Comparison of ENCODE assay signal across 14 cellular contexts in the genomic region with DNA sequence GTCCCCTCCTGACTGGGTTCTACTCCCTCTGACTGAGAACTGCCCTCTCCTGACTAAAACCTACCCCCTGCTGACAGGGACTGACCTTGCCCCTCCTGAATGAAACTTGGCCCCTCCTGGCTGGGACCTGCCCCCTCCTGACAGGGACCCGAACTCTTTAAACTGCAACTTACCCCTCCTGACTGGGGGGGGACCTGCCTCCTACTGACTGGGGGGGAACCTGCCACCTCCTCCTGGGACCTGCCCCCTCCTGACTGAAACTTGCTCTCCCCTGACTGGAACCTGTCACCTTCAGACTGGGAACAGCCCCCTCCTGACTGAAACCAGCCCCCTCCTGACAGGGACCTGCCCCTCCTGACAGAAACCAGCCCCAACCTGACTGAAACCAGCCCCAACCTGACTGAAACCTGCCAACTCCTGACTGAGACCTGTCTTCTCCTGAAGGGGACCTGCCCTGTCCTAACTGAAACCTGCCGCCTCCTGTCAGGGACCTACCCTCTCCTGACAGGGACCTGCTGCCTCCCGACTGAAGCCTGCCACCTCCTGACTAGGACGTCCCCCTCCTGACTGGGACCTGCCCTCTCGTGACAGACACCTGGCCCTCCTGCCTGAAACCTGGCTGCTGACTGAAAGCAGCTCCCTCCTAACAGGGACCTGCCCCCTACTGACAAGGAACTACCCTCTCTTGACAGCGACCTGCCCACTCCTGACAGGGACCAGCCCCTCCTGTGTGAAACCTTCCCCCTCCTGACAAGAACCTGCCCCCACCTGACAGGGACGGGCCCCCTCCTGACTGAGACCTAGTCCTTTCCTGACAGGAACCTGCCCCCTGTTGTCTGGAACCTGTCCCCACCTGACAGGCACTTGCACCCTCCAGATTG.
A peak's percentile ranks its signal among the peaks of the same experiment; 100 is the strongest.
DNase-seq lines count a peak whose midpoint lies in the region; ATAC-seq and TF ChIP-seq lines count a peak whose summit lies in the region.
"Had no signal": no experiment of that assay in that cellular context is flagged by ENCODE, and none has a peak within 500 bp of the region (broad histone marks: within the 10 kb centered on the region; RNA-seq: fewer than 3 reads in every experiment).

No MANE protein-coding gene starts in this region.

- TF ChIP-seq CTCF in thoracic aorta (IDR thresholded peaks at IDR 0.05) = no peak

- H3K4me1 ChIP-seq in thoracic aorta (ENCODE audit: control insufficient read depth in 1 of 2, low read depth in 2 of 2) = peaks cover 30 to 61% of the 10 kb centered on the region in 2 donors

- ATAC-seq in left lobe of liver (no peak), thoracic aorta (ENCODE audit: insufficient number of reproducible peaks, low FRiP score, low read depth) (no peak), HG03108 (IDR thresholded peaks at IDR 0.05; ENCODE audit: unreplicated experiment) (no peak)

- no peak overlapping the region for H3K4me3 ChIP-seq in thoracic aorta
- H3K4me3 ChIP-seq: skin epidermis had no signal

- peaks cover 25% of the 10 kb centered on the region for H3K36me3 ChIP-seq in thoracic aorta

- peak; percentile 55 for DNase-seq in activated effector memory CD4-positive, alpha-beta T cell treated with anti-CD3 and anti-CD28 coated beads, Interleukin-2, amount 50 U/mL, for 16 hours
- no peak for DNase-seq in activated effector memory CD4-positive, alpha-beta T cell treated with Interleukin-2 at 50 U/mL for 16 hours
- DNase-seq in SW480 (ENCODE audit: low spot score) (peak; percentile 46), left lobe of liver (ENCODE audit: low spot score) (peak; percentile 28), thoracic aorta (ENCODE audit: low spot score) (no peak), HT-29 (ENCODE audit: low spot score) (no peak), DMS153 (lab: John Stamatoyannopoulos, UW) (no peak)
- DNase-seq: activated CD4-positive, alpha-beta memory T cell treated with anti-CD3 and anti-CD28 coated beads for 36 hours; activated naive CD4-positive, alpha-beta T cell treated with anti-CD3 and anti-CD28 coated beads for 36 hours; DMS53; immature natural killer cell; NCI-H2081 had no signal

- peak overlapping the region; percentile 94 to 95 for H3K27ac ChIP-seq in thoracic aorta

- no peaks in the 10 kb centered on the region for H3K27me3 ChIP-seq in thoracic aorta (replicated peaks; ENCODE audit: insufficient read depth)

- no peaks in the 10 kb centered on the region for H3K9me3 ChIP-seq in thoracic aorta

Comparison
In these comparisons a context has a peak if more than half of its experiments do, and no peak if none do; other contexts are left out.
1. DNase-seq: peak in activated effector memory CD4-positive, alpha-beta T cell treated with anti-CD3 and anti-CD28 coated beads, Interleukin-2, amount 50 U/mL, for 16 hours (single experiment), SW480 (single experiment) and left lobe of liver (single experiment); none in activated effector memory CD4-positive, alpha-beta T cell treated with Interleukin-2 at 50 U/mL for 16 hours (single experiment), thoracic aorta (single experiment), HT-29 (single experiment) and DMS153 (single experiment).